ENCODE assay signal across 20 cellular contexts in genomic region chr12:25723921-25724491, GRCh38.
A peak's percentile ranks its signal among the peaks of the same experiment; 100 is the strongest.
DNase-seq lines count a peak whose midpoint lies in the region; ATAC-seq and TF ChIP-seq lines count a peak whose summit lies in the region.
"Had no signal": no experiment of that assay in that cellular context is flagged by ENCODE, and none has a peak within 500 bp of the region (broad histone marks: within the 10 kb centered on the region; RNA-seq: fewer than 3 reads in every experiment).

No MANE protein-coding gene starts in this region.

- TF ChIP-seq EP300 in esophagus muscularis mucosa (IDR thresholded peaks at IDR 0.05): no peak

- H2BK12ac ChIP-seq in trophoblast cell (ENCODE audit: low read length): no peak overlapping the region

- peaks cover 2% of the 10 kb centered on the region for H3K79me1 ChIP-seq in trophoblast cell (ENCODE audit: low read length)

- TF ChIP-seq POLR2A in esophagus muscularis mucosa (IDR thresholded peaks at IDR 0.05; ENCODE audit: low read depth): no peak

- H3K18ac ChIP-seq in trophoblast cell (ENCODE audit: low read length): no peak overlapping the region

- H3K27ac ChIP-seq in trophoblast cell (ENCODE audit: low read depth, low read length) (no peak overlapping the region), esophagus muscularis mucosa (replicated peaks in 1 of 4) (peak overlapping the region in 2 of 4 donors; percentile 7 to 22)
- H3K27ac ChIP-seq: brain microvascular endothelial cell, dorsolateral prefrontal cortex had no signal

- no peaks in the 10 kb centered on the region for H3K36me3 ChIP-seq in trophoblast cell (ENCODE audit: control insufficient read depth in 1 of 2, insufficient read depth in 2 of 2, low read length in 2 of 2)
- H3K36me3 ChIP-seq in esophagus muscularis mucosa: no peaks in the 10 kb centered on the region
- H3K36me3 ChIP-seq: brain microvascular endothelial cell had no signal

- peak; percentile 24 for DNase-seq in EH (ENCODE audit: low read depth)
- peak; percentile 82 for DNase-seq in astrocyte of the hippocampus (ENCODE audit: low read depth, low spot score)
- peak; percentile 88 for DNase-seq in fibroblast of the aortic adventitia (ENCODE audit: low read depth)
- peak; percentile 56 to 83 for DNase-seq in trophoblast cell
- no peak for DNase-seq in DMS153 treated with DMSO at 0.1 percent for 48 hours (lab: John Stamatoyannopoulos, UW; ENCODE audit: unreplicated experiment)
- DNase-seq in esophagus muscularis mucosa (ENCODE audit: extremely low spot score): no peak
- no peak for DNase-seq in NK-92 treated with Interleukin-12 subunit alpha and Interleukin-12 subunit beta, amount 100 ng/mL, for 24 hours (lab: John Stamatoyannopoulos, UW)
- DNase-seq: activated CD4-positive, CD25-positive, alpha-beta regulatory T cell; activated effector memory CD4-positive, alpha-beta T cell treated with anti-CD3 and anti-CD28 coated beads, Interleukin-2, amount 50 U/mL, for 16 hours; brain microvascular endothelial cell; Caco-2; dorsolateral prefrontal cortex; GF-D8; H9; natural killer cell; NCI-H1694; NCI-H446; Right ventricle myocardium superior had no signal

- no CpG with 5 or more reads among the region's 4 CpGs for WGBS in trophoblast cell (ENCODE audit: extremely low coverage, insufficient coverage, insufficient read length)
- 41% methylated on average over 4 of the region's 4 CpGs for WGBS in esophagus muscularis mucosa

- no peak overlapping the region for H3K14ac ChIP-seq in trophoblast cell (ENCODE audit: low read length)

- no peak for ATAC-seq in HG02973 (IDR thresholded peaks at IDR 0.05; ENCODE audit: unreplicated experiment)
- ATAC-seq: natural killer cell had no signal

- no peak overlapping the region for H3K23ac ChIP-seq in trophoblast cell (ENCODE audit: low read length)

- H3K9me3 ChIP-seq in trophoblast cell (ENCODE audit: insufficient read depth, low read depth, low read length) (no peaks in the 10 kb centered on the region), esophagus muscularis mucosa (no peaks in the 10 kb centered on the region)
- H3K9me3 ChIP-seq: Caco-2 had no signal

- H3K4ac ChIP-seq in trophoblast cell (ENCODE audit: low read depth, low read length): no peak overlapping the region

- H2BK120ac ChIP-seq in trophoblast cell (ENCODE audit: insufficient read depth, low read length, poor library complexity): no peak overlapping the region

- no peak overlapping the region for H2AK5ac ChIP-seq in trophoblast cell (ENCODE audit: low read length)

- no peaks in the 10 kb centered on the region for H3K79me2 ChIP-seq in trophoblast cell (ENCODE audit: control insufficient read depth, insufficient read depth, low read length, poor library complexity)

- H2AFZ ChIP-seq in trophoblast cell (ENCODE audit: insufficient read depth, low read length, poor library complexity): no peak overlapping the region

- H3K4me1 ChIP-seq in trophoblast cell (ENCODE audit: control insufficient read depth in 1 of 2, insufficient read depth in 2 of 2, low read length in 2 of 2) (peaks cover 2 to 4% of the 10 kb centered on the region in 2 experiments), esophagus muscularis mucosa (peaks cover 0 to 30% (median 20%) of the 10 kb centered on the region in 4 donors)
- H3K4me1 ChIP-seq: Caco-2 had no signal

- H2BK5ac ChIP-seq in trophoblast cell (ENCODE audit: low read depth, low read length, poor library complexity): no peak overlapping the region

- no peak overlapping the region for H3K4me3 ChIP-seq in fibroblast of the aortic adventitia (ENCODE audit: low read depth, low read length)
- H3K4me3 ChIP-seq in trophoblast cell (ENCODE audit: low read depth, low read length): no peak overlapping the region
- H3K4me3 ChIP-seq in esophagus muscularis mucosa: no peak overlapping the region
- H3K4me3 ChIP-seq: dorsolateral prefrontal cortex, lung had no signal

- H3K27me3 ChIP-seq in trophoblast cell (ENCODE audit: insufficient read depth, low read length) (no peaks in the 10 kb centered on the region), esophagus muscularis mucosa (no peaks in the 10 kb centered on the region)
- H3K27me3 ChIP-seq: brain microvascular endothelial cell, dorsolateral prefrontal cortex had no signal

- no peak overlapping the region for H3K9ac ChIP-seq in trophoblast cell (ENCODE audit: low read length)

- no peak overlapping the region for H4K8ac ChIP-seq in trophoblast cell (ENCODE audit: low read depth, low read length)

- TF ChIP-seq CTCF in fibroblast of the aortic adventitia (IDR thresholded peaks at IDR 0.05; ENCODE audit: insufficient read depth, low read length) (no peak), esophagus muscularis mucosa (IDR thresholded peaks at IDR 0.05) (no peak)

- H4K12ac ChIP-seq in trophoblast cell (ENCODE audit: low read depth, low read length): no peak overlapping the region

- H4K91ac ChIP-seq in trophoblast cell (ENCODE audit: low read depth, low read length): no peak overlapping the region

- intact Hi-C loops in esophagus muscularis mucosa (cut with DNase I): no loop called here

- no peak overlapping the region for H3K4me2 ChIP-seq in trophoblast cell (ENCODE audit: low read length)

Comparison
In these comparisons a context has a peak if more than half of its experiments do, and no peak if none do; other contexts are left out.
1. DNase-seq: peak in EH (single experiment), astrocyte of the hippocampus (single experiment), fibroblast of the aortic adventitia (single experiment) and trophoblast cell (2 of 2); none in DMS153 treated with DMSO at 0.1 percent for 48 hours (single experiment), esophagus muscularis mucosa (single experiment) and NK-92 treated with Interleukin-12 subunit alpha and Interleukin-12 subunit beta, amount 100 ng/mL, for 24 hours (single experiment).